ENCODE assay signal across 23 cellular contexts in the genomic region with DNA sequence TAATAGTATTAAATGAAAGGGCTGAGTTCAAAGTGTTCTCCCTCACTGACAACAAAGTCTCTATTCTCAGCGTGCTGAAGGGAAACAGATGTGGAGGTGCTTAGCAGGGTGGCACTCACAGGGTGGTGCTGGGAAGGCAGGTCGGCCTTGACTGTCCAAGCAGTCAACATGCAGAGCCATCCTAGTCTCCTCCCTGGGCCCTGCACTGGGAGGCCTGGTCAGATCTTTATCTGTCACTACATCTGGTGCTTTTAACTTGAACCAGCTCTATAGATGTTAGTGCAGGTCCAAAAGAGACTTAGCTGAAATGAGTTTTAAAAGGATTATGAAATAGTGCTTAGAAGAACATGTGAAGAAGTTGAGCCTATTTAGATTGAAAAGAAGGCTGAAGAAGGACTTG.
DNase-seq lines count a peak whose midpoint lies in the region; ATAC-seq and TF ChIP-seq lines count a peak whose summit lies in the region.
"Had no signal": no experiment of that assay in that cellular context is flagged by ENCODE, and none has a peak within 500 bp of the region (broad histone marks: within the 10 kb centered on the region; RNA-seq: fewer than 3 reads in every experiment).

No MANE protein-coding gene starts in this region.

- peaks cover 80% of the 10 kb centered on the region for H3K36me3 ChIP-seq in endodermal cell (ENCODE audit: control insufficient read depth, insufficient read depth, low read length)

- H3K9me3 ChIP-seq in endodermal cell (ENCODE audit: control insufficient read depth, low read length) = no peaks in the 10 kb centered on the region
- H3K9me3 ChIP-seq: HAP-1, SJSA1 had no signal

- peaks cover 2% of the 10 kb centered on the region for H3K36me3 Mint-ChIP-seq in activated naive CD8-positive, alpha-beta T cell
- H3K36me3 Mint-ChIP-seq in activated naive CD8-positive, alpha-beta T cell treated with anti-CD3 and anti-CD28 coated beads, Interleukin-2, amount 50 U/mL, for 24 hours (ENCODE audit: low read depth) = peaks cover 35% of the 10 kb centered on the region
- H3K36me3 Mint-ChIP-seq in endodermal cell (ENCODE audit: low read depth) (peaks cover 63% of the 10 kb centered on the region), type B pancreatic cell (peaks cover 30% of the 10 kb centered on the region), HFFc6 (ENCODE audit: low read depth) (peaks cover 36% of the 10 kb centered on the region)

- DNase-seq in activated naive CD8-positive, alpha-beta T cell treated with anti-CD3 and anti-CD28 coated beads, Interleukin-2, amount 50 U/mL, for 24 hours = no peak
- peak; percentile 43 for DNase-seq in NCI-H82 treated with DMSO at 0.1 percent for 48 hours (lab: John Stamatoyannopoulos, UW; ENCODE audit: unreplicated experiment)
- DNase-seq in endodermal cell = no peak
- DNase-seq in type B pancreatic cell (ENCODE audit: extremely low spot score, unreplicated experiment) = no peak
- no peak for DNase-seq in HFFc6
- DNase-seq: AML-193, DMS79 treated with DMSO at 0.1 percent for 48 hours, GM23248, KG1, NCI-H1092, NCI-H1436, NCI-H2029, NCI-H2227 treated with DMSO at 0.1 percent for 48 hours, NCI-H510A, OCI-M1, SW 1271 had no signal

- H3K27me3 Mint-ChIP-seq in activated naive CD8-positive, alpha-beta T cell = no peaks in the 10 kb centered on the region
- H3K27me3 Mint-ChIP-seq in activated naive CD8-positive, alpha-beta T cell treated with anti-CD3 and anti-CD28 coated beads, Interleukin-2, amount 50 U/mL, for 24 hours = no peaks in the 10 kb centered on the region
- no peaks in the 10 kb centered on the region for H3K27me3 Mint-ChIP-seq in endodermal cell (ENCODE audit: insufficient read depth)
- no peaks in the 10 kb centered on the region for H3K27me3 Mint-ChIP-seq in type B pancreatic cell
- no peaks in the 10 kb centered on the region for H3K27me3 Mint-ChIP-seq in HFFc6 (ENCODE audit: insufficient read depth)

- H3K9me3 Mint-ChIP-seq in activated naive CD8-positive, alpha-beta T cell (ENCODE audit: low read depth) = no peaks in the 10 kb centered on the region
- no peaks in the 10 kb centered on the region for H3K9me3 Mint-ChIP-seq in activated naive CD8-positive, alpha-beta T cell treated with anti-CD3 and anti-CD28 coated beads, Interleukin-2, amount 50 U/mL, for 24 hours
- H3K9me3 Mint-ChIP-seq in endodermal cell = no peaks in the 10 kb centered on the region
- H3K9me3 Mint-ChIP-seq in type B pancreatic cell = no peaks in the 10 kb centered on the region
- H3K9me3 Mint-ChIP-seq in HFFc6 = no peaks in the 10 kb centered on the region

- H3K27me3 ChIP-seq in endodermal cell (ENCODE audit: control insufficient read depth, insufficient read depth, low read length, poor library complexity, severe bottlenecking) = no peaks in the 10 kb centered on the region
- H3K27me3 ChIP-seq: SJSA1 had no signal

- no peaks in the 10 kb centered on the region for H3K4me1 ChIP-seq in endodermal cell (ENCODE audit: control insufficient read depth, insufficient read depth, low read length)
- H3K4me1 ChIP-seq: HAP-1 had no signal

- peak overlapping the region; percentile 10 for H3K27ac Mint-ChIP-seq in activated naive CD8-positive, alpha-beta T cell
- no peak overlapping the region for H3K27ac Mint-ChIP-seq in activated naive CD8-positive, alpha-beta T cell treated with anti-CD3 and anti-CD28 coated beads, Interleukin-2, amount 50 U/mL, for 24 hours
- peak overlapping the region; percentile 9 for H3K27ac Mint-ChIP-seq in endodermal cell
- peak overlapping the region; percentile 20 for H3K27ac Mint-ChIP-seq in type B pancreatic cell
- H3K27ac Mint-ChIP-seq in HFFc6 = no peak overlapping the region; the same call in 1 of the 2 replicates

- peak overlapping the region; percentile 6 for H3K4me3 ChIP-seq in endodermal cell (ENCODE audit: low read length)
- H3K4me3 ChIP-seq: GM23248, HAP-1, SJSA1 had no signal

- no peak overlapping the region for H3K4me3 Mint-ChIP-seq in activated naive CD8-positive, alpha-beta T cell
- H3K4me3 Mint-ChIP-seq in activated naive CD8-positive, alpha-beta T cell treated with anti-CD3 and anti-CD28 coated beads, Interleukin-2, amount 50 U/mL, for 24 hours = no peak overlapping the region
- H3K4me3 Mint-ChIP-seq in endodermal cell = no peak overlapping the region
- H3K4me3 Mint-ChIP-seq in type B pancreatic cell = peak overlapping the region; percentile 4
- no peak overlapping the region for H3K4me3 Mint-ChIP-seq in HFFc6

- no peak for TF ChIP-seq CTCF in endodermal cell (conservative IDR thresholded peaks at IDR 0.05)
- TF ChIP-seq CTCF in type B pancreatic cell (conservative IDR thresholded peaks at IDR 0.05) = no peak
- no peak for TF ChIP-seq CTCF in HFFc6 (IDR thresholded peaks at IDR 0.05)

- H3K27ac ChIP-seq in endodermal cell (ENCODE audit: low read depth, low read length) = no peak overlapping the region
- H3K27ac ChIP-seq: C4-2B, GM23248, HL-60, SJSA1 had no signal

- H3K4me1 Mint-ChIP-seq in activated naive CD8-positive, alpha-beta T cell (ENCODE audit: low read depth) = no peaks in the 10 kb centered on the region
- H3K4me1 Mint-ChIP-seq in activated naive CD8-positive, alpha-beta T cell treated with anti-CD3 and anti-CD28 coated beads, Interleukin-2, amount 50 U/mL, for 24 hours = no peaks in the 10 kb centered on the region
- H3K4me1 Mint-ChIP-seq in endodermal cell (peaks cover 4% of the 10 kb centered on the region), type B pancreatic cell (ENCODE audit: unreplicated experiment) (no peaks in the 10 kb centered on the region), HFFc6 (ENCODE audit: low read depth) (peaks cover 17% of the 10 kb centered on the region)

- no peak for ATAC-seq in activated naive CD8-positive, alpha-beta T cell treated with anti-CD3 and anti-CD28 coated beads, Interleukin-2, amount 50 U/mL, for 24 hours
- no peak for ATAC-seq in GM21367 (IDR thresholded peaks at IDR 0.05; ENCODE audit: unreplicated experiment)
- ATAC-seq: Right ventricle myocardium inferior had no signal

- WGBS in endodermal cell (ENCODE audit: insufficient coverage in 1 of 2, insufficient read length in 1 of 2), 2 experiments = 83 to 100% methylated on average over 1 to 2 of the region's 2 CpGs

- no peak overlapping the region for H3K9ac ChIP-seq in endodermal cell (ENCODE audit: extremely low read depth, low read length, poor library complexity, severe bottlenecking)
- H3K9ac ChIP-seq: GM23248 had no signal

Comparison
In these comparisons a context has a peak if more than half of its experiments do, and no peak if none do; other contexts are left out.
1. H3K27ac Mint-ChIP-seq: peak in activated naive CD8-positive, alpha-beta T cell (single experiment), endodermal cell (single experiment) and type B pancreatic cell (single experiment); none in activated naive CD8-positive, alpha-beta T cell treated with anti-CD3 and anti-CD28 coated beads, Interleukin-2, amount 50 U/mL, for 24 hours (single experiment) and HFFc6 (single experiment).